ENCODE assay signal across 21 cellular contexts in genomic region chr12:20451759-20452158, GRCh38.
DNase-seq lines count a peak whose midpoint lies in the region; ATAC-seq and TF ChIP-seq lines count a peak whose summit lies in the region.
"Had no signal": no experiment of that assay in that cellular context is flagged by ENCODE, and none has a peak within 500 bp of the region (broad histone marks: within the 10 kb centered on the region; RNA-seq: fewer than 3 reads in every experiment).

No MANE protein-coding gene starts in this region.

- ATAC-seq in activated naive CD8-positive, alpha-beta T cell treated with anti-CD3 and anti-CD28 coated beads, Interleukin-2, amount 50 U/mL, for 24 hours: no peak
- ATAC-seq: upper lobe of right lung had no signal

- H3K27me3 Mint-ChIP-seq in activated naive CD8-positive, alpha-beta T cell treated with anti-CD3 and anti-CD28 coated beads, Interleukin-2, amount 50 U/mL, for 24 hours: no peaks in the 10 kb centered on the region
- H3K27me3 Mint-ChIP-seq: activated naive CD8-positive, alpha-beta T cell treated with anti-CD3 and anti-CD28 coated beads, Interleukin-2, amount 10 ng/mL, durations not matched to agents 7 days and 5 days; central memory CD8-positive, alpha-beta T cell had no signal

- CTCF ChIA-PET in AG04449 (lab: Yijun Ruan, JAX): interaction anchor here (1.4 to 3.6 kb wide), 2 partner anchors 12 to 159 kb away, joined by 3 to 27 read pairs; no protein-coding TSS in a partner anchor

- H3K4me3 ChIP-seq in AG04449 (ENCODE audit: low read depth, low read length): no peak overlapping the region
- H3K4me3 ChIP-seq: right atrium auricular region, upper lobe of right lung had no signal

- H3K4me3 Mint-ChIP-seq in activated naive CD8-positive, alpha-beta T cell treated with anti-CD3 and anti-CD28 coated beads, Interleukin-2, amount 50 U/mL, for 24 hours: no peak overlapping the region
- H3K4me3 Mint-ChIP-seq: activated naive CD8-positive, alpha-beta T cell treated with anti-CD3 and anti-CD28 coated beads, Interleukin-2, amount 10 ng/mL, durations not matched to agents 7 days and 5 days; central memory CD8-positive, alpha-beta T cell; stimulated activated naive CD8-positive, alpha-beta T cell treated with anti-CD3 and anti-CD28 coated beads, Interleukin-15, Interleukin-2, amounts not matched to agents 100 ng/mL and 50 ng/mL, for 24 hours had no signal

- TF ChIP-seq CTCF in AG04449 (IDR thresholded peaks at IDR 0.05; ENCODE audit: insufficient read depth, low read length, missing control alignments) (no peak), GM13977 (IDR thresholded peaks at IDR 0.05; ENCODE audit: extremely low read depth, insufficient read depth, missing control alignments) (no peak)

- no peaks in the 10 kb centered on the region for H3K4me1 Mint-ChIP-seq in activated naive CD8-positive, alpha-beta T cell treated with anti-CD3 and anti-CD28 coated beads, Interleukin-2, amount 50 U/mL, for 24 hours
- H3K4me1 Mint-ChIP-seq: activated naive CD8-positive, alpha-beta T cell treated with anti-CD3 and anti-CD28 coated beads, Interleukin-2, amount 10 ng/mL, durations not matched to agents 7 days and 5 days; central memory CD8-positive, alpha-beta T cell had no signal

- POLR2A ChIA-PET in AG04449 (lab: Yijun Ruan, JAX): no interaction called here

- in situ Hi-C loops in GM13977 (cut with MboI; ENCODE audit: low pct_unique_long_range_greater_than_20kb, low sequenced_read_pairs, unreplicated experiment): no loop called here

- H3K27ac Mint-ChIP-seq in activated naive CD8-positive, alpha-beta T cell treated with anti-CD3 and anti-CD28 coated beads, Interleukin-2, amount 50 U/mL, for 24 hours: no peak overlapping the region
- H3K27ac Mint-ChIP-seq: activated naive CD8-positive, alpha-beta T cell treated with anti-CD3 and anti-CD28 coated beads, Interleukin-2, amount 10 ng/mL, durations not matched to agents 7 days and 5 days; stimulated activated naive CD8-positive, alpha-beta T cell treated with anti-CD3 and anti-CD28 coated beads, Interleukin-15, Interleukin-2, amounts not matched to agents 100 ng/mL and 50 ng/mL, for 24 hours had no signal

- H3K36me3 Mint-ChIP-seq in activated naive CD8-positive, alpha-beta T cell treated with anti-CD3 and anti-CD28 coated beads, Interleukin-2, amount 50 U/mL, for 24 hours (ENCODE audit: low read depth): no peaks in the 10 kb centered on the region
- H3K36me3 Mint-ChIP-seq: activated naive CD8-positive, alpha-beta T cell treated with anti-CD3 and anti-CD28 coated beads, Interleukin-2, amount 10 ng/mL, durations not matched to agents 7 days and 5 days had no signal

- no peaks in the 10 kb centered on the region for H3K9me3 Mint-ChIP-seq in activated naive CD8-positive, alpha-beta T cell treated with anti-CD3 and anti-CD28 coated beads, Interleukin-2, amount 50 U/mL, for 24 hours
- H3K9me3 Mint-ChIP-seq: activated naive CD8-positive, alpha-beta T cell treated with anti-CD3 and anti-CD28 coated beads, Interleukin-2, amount 10 ng/mL, durations not matched to agents 7 days and 5 days; central memory CD8-positive, alpha-beta T cell; stimulated activated naive CD8-positive, alpha-beta T cell treated with anti-CD3 and anti-CD28 coated beads, Interleukin-15, Interleukin-2, amounts not matched to agents 100 ng/mL and 50 ng/mL, for 24 hours had no signal

- DNase-seq in AG04449 (ENCODE audit: low read depth, low spot score): peak; percentile 71
- peak; percentile 73 for DNase-seq in HT1080 (ENCODE audit: low read depth)
- DNase-seq in amniotic epithelial cell (ENCODE audit: low read depth): peak; percentile 99
- DNase-seq in kidney glomerular epithelial cell (lab: John Stamatoyannopoulos, UW): peak; percentile 97
- no peak for DNase-seq in GM13977 (ENCODE audit: low spot score)
- DNase-seq in NCI-H69 (lab: John Stamatoyannopoulos, UW): no peak
- DNase-seq in activated naive CD8-positive, alpha-beta T cell treated with anti-CD3 and anti-CD28 coated beads, Interleukin-2, amount 50 U/mL, for 24 hours: no peak
- DNase-seq in activated effector memory CD4-positive, alpha-beta T cell treated with anti-CD3 and anti-CD28 coated beads, Interleukin-2, amount 50 U/mL, for 16 hours: no peak
- DNase-seq: ACHN; activated CD4-positive, alpha-beta T cell treated with anti-CD3 and anti-CD28 coated beads, Interleukin-2, amount 50 U/mL, for 48 hours; activated naive CD8-positive, alpha-beta T cell treated with anti-CD3 and anti-CD28 coated beads, Interleukin-2, amount 10 ng/mL, durations not matched to agents 7 days and 5 days; activated T-cell treated with anti-CD3 and anti-CD28 coated beads, Interleukin-2, amount 50 U/mL, for 1 hour; effector CD8-positive, alpha-beta T cell; KG1; NCI-H1092; NCI-H774; SW 1271; upper lobe of right lung had no signal

Comparison
In these comparisons a context has a peak if more than half of its experiments do, and no peak if none do; other contexts are left out.
1. DNase-seq: peak in AG04449 (single experiment), HT1080 (single experiment), amniotic epithelial cell (single experiment) and kidney glomerular epithelial cell (single experiment); none in GM13977 (single experiment), NCI-H69 (single experiment), activated naive CD8-positive, alpha-beta T cell treated with anti-CD3 and anti-CD28 coated beads, Interleukin-2, amount 50 U/mL, for 24 hours (single experiment) and activated effector memory CD4-positive, alpha-beta T cell treated with anti-CD3 and anti-CD28 coated beads, Interleukin-2, amount 50 U/mL, for 16 hours (single experiment).